8 cellular contexts compared by ENCODE assay signal in the genomic region with DNA sequence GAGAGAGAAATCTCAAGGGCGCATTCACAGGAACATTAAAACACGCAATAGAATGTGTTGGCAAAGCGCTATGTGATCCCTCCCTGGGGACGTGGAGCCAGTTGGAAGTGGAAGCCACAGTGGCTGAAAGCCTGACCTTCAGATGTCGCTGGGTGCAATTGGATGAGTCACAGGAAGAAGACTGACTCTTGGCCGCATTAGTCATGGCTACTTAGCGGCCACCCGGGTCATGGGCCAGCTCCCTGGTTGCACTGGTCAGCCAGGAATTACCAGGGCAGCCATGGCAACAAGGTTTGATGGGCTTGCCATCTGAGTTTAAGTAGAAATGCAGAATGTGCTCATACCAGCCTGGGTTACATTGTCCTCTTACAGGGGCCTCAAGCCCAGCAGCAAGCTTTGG.
DNase-seq lines count a peak whose midpoint lies in the region; ATAC-seq and TF ChIP-seq lines count a peak whose summit lies in the region.
"Not testable (repeated sequence)": the region's sequence is repeated elsewhere in the genome, so short reads cannot be mapped to it uniquely, and the experiment has no call there.

No MANE protein-coding gene starts in this region.

- peaks cover 16% of the 10 kb centered on the region for H3K4me1 Mint-ChIP-seq in activated T-cell treated with anti-CD3 and anti-CD28 coated beads, Interleukin-2, amount 50 U/mL, for 4 hours (ENCODE audit: low read depth)
- peaks cover 0 to 23% (median 10%) of the 10 kb centered on the region in 3 donors for H3K4me1 Mint-ChIP-seq in naive B cell

- H2AFZ ChIP-seq in PC-3 (ENCODE audit: low read length): not testable (repeated sequence)

- H3K36me3 Mint-ChIP-seq in activated T-cell treated with anti-CD3 and anti-CD28 coated beads, Interleukin-2, amount 50 U/mL, for 4 hours (ENCODE audit: insufficient read depth); naive B cell: not testable (repeated sequence)

- not testable (repeated sequence) for H3K27me3 Mint-ChIP-seq in activated T-cell treated with anti-CD3 and anti-CD28 coated beads, Interleukin-2, amount 50 U/mL, for 4 hours (ENCODE audit: low read depth); naive B cell

- intact Hi-C loops in PC-3 (cut with micrococcal nuclease); heart left ventricle (cut with DNase I); stomach (cut with DNase I; ENCODE audit: low total_unique reads): not testable (repeated sequence)

- not testable (repeated sequence) for BruUV-seq in PC-3 (replicated peaks; lab: Mats Ljungman, UMichigan)

- 7 to 35% (median 22%) methylated on average over 5 to 8 of the region's 8 CpGs for WGBS in heart left ventricle, 4 donors
- WGBS in stomach, 5 donors: 39 to 68% (median 59%) methylated on average over 6 to 8 of the region's 8 CpGs

- POLR2A ChIA-PET in PC-3 (lab: Charles Lee; ENCODE audit: unreplicated experiment): not testable (repeated sequence)

- not testable (repeated sequence) for H3F3A ChIP-seq in PC-3 (ENCODE audit: low read length, unreplicated experiment)

- H3K4me1 ChIP-seq in PC-3 (ENCODE audit: insufficient read depth, low read length) (peaks cover 16% of the 10 kb centered on the region), heart left ventricle (peaks cover 0 to 35% (median 10%) of the 10 kb centered on the region in 12 donors), stomach (peaks cover 7 to 42% (median 30%) of the 10 kb centered on the region in 4 donors)

- peak overlapping the region; percentile 47 for H3K4me3 Mint-ChIP-seq in activated T-cell treated with anti-CD3 and anti-CD28 coated beads, Interleukin-2, amount 50 U/mL, for 4 hours
- peak overlapping the region in 5 of 8 donors; percentile 5 to 69 (median 63) for H3K4me3 Mint-ChIP-seq in naive B cell

- not testable (repeated sequence) for H3K9me3 Mint-ChIP-seq in activated T-cell treated with anti-CD3 and anti-CD28 coated beads, Interleukin-2, amount 50 U/mL, for 4 hours; naive B cell

- CTCF ChIA-PET in PC-3 (lab: Charles Lee): not testable (repeated sequence)

- peak; percentile 45; the same call in 1 of the 2 replicates for ATAC-seq in PC-3
- ATAC-seq in activated T-cell treated with anti-CD3 and anti-CD28 coated beads, Interleukin-2, amount 50 U/mL, for 4 hours; naive B cell (ENCODE audit: low read depth in 2 of 2): not testable (repeated sequence)
- peak in 1 of 4 donors; percentile 64 for ATAC-seq in heart left ventricle

- DNase-seq in AG10803 (ENCODE audit: low read depth) (peak; percentile 98), HCEC 1CT (peak; percentile 98), PC-3 (peak; percentile 70), dedifferentiated amniotic fluid mesenchymal stem cell (ENCODE audit: extremely low spot score) (peak; percentile 67), heart left ventricle (peak; percentile 63 to 91 (median 70)), stomach (peak; percentile 38)
- not testable (repeated sequence) for DNase-seq in activated T-cell treated with anti-CD3 and anti-CD28 coated beads, Interleukin-2, amount 50 U/mL, for 4 hours; naive B cell

- not testable (repeated sequence) for H3K27ac Mint-ChIP-seq in naive B cell

- not testable (repeated sequence) for H3K9ac ChIP-seq in PC-3 (ENCODE audit: low read length)

- not testable (repeated sequence) for TF ChIP-seq POLR2A in heart left ventricle (IDR thresholded peaks at IDR 0.05); stomach (IDR thresholded peaks at IDR 0.05)

- H3K4me3 ChIP-seq in AG10803 (ENCODE audit: low read length); PC-3 (ENCODE audit: low read length); heart left ventricle; stomach: not testable (repeated sequence)

- TF ChIP-seq CTCF in AG10803 (conservative IDR thresholded peaks at IDR 0.05; ENCODE audit: low read length); PC-3 (conservative IDR thresholded peaks at IDR 0.05; ENCODE audit: low read depth, low read length); heart left ventricle (IDR thresholded peaks at IDR 0.05); stomach (IDR thresholded peaks at IDR 0.05): not testable (repeated sequence)

- not testable (repeated sequence) for H3K27me3 ChIP-seq in PC-3 (ENCODE audit: low read length); heart left ventricle; stomach

- H3K36me3 ChIP-seq in PC-3 (ENCODE audit: low read depth, low read length): not testable (repeated sequence)
- H3K36me3 ChIP-seq in heart left ventricle: peaks cover 0 to 24% (median 4%) of the 10 kb centered on the region in 9 donors
- peaks cover 0 to 39% (median 26%) of the 10 kb centered on the region in 4 donors for H3K36me3 ChIP-seq in stomach

- TF ChIP-seq EP300 in stomach (IDR thresholded peaks at IDR 0.05): not testable (repeated sequence)

- not testable (repeated sequence) for H3K9me3 ChIP-seq in PC-3 (ENCODE audit: low read length); heart left ventricle; stomach

- H4K20me1 ChIP-seq in PC-3 (ENCODE audit: low read length): not testable (repeated sequence)

- peak overlapping the region; percentile 84 for H3K4me2 ChIP-seq in PC-3 (ENCODE audit: low read length)

- not testable (repeated sequence) for H3K9me2 ChIP-seq in PC-3 (replicated peaks; ENCODE audit: low read length)

- H3K79me2 ChIP-seq in PC-3 (ENCODE audit: low read length): not testable (repeated sequence)

- H3K27ac ChIP-seq in PC-3 (ENCODE audit: low read length) (peak overlapping the region; percentile 79), heart left ventricle (peak overlapping the region in 10 of 12 donors; percentile 15 to 86 (median 64)), stomach (peak overlapping the region; percentile 64 to 96 (median 89))
